ENCODE assay signal across 10 cellular contexts in the genomic region with DNA sequence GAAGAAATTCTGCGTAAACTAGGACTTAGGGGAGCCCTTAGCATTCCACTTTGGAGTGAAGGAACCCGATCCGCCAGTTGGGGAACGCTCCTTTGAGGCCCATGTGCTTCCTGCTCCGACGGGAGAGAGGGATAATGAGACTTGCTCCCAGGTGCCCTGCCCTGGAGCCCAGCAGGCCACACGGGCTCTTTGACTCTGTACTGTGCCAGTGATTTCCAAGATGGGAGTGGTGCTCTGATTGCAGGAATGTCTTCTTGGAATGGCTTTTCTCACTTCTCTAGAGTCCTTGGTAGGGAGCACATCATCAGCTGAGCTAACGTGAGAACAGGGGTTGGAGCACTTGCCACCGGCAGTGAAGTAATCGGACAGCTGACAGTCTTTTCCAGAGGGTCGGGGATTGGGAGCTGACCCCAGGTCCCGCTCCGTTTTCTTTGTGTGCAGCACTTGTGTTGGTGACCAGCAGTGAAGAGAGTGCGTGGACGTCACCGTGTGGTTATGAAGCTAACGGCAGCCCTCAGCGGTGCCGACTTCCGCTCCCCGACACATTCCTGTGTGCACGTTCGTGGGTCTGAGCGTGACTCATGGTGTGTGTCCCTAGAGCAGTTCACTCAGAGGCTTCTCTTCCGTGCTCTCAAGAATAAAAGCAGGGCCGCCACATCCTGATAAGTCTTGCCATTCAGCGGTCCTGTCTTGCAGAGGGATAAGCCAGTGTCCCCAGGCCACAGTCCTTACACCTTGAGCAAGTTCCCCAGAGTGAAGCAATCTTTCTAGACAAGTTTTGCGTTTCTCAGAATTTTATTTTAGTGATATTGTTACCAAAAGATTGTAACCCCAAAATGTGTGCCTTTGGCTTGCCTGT. TPM values are rescaled to one million over a fixed set of nuclear protein-coding genes. Genes with fewer than 3 reads are reported as not detected.
DNase-seq lines count a peak whose midpoint lies in the region; ATAC-seq and TF ChIP-seq lines count a peak whose summit lies in the region.
"Had no signal": no experiment of that assay in that cellular context is flagged by ENCODE, and none has a peak within 500 bp of the region (broad histone marks: within the 10 kb centered on the region; RNA-seq: fewer than 3 reads in every experiment).

No MANE protein-coding gene starts in this region.

- H3K27me3 ChIP-seq in lung (ENCODE audit: control insufficient read depth, insufficient read depth) (no peaks in the 10 kb centered on the region), tibial nerve (no peaks in the 10 kb centered on the region)

- H3K4me3 Mint-ChIP-seq in activated T-cell treated with anti-CD3 and anti-CD28 coated beads, Interleukin-2, amount 50 U/mL, for 4 hours: no peak overlapping the region

- no peaks in the 10 kb centered on the region for H3K9me3 Mint-ChIP-seq in activated T-cell treated with anti-CD3 and anti-CD28 coated beads, Interleukin-2, amount 50 U/mL, for 4 hours

- peaks cover 5 to 16% of the 10 kb centered on the region in 2 donors for H3K36me3 ChIP-seq in lung (ENCODE audit: control insufficient read depth in 2 of 2, insufficient read depth in 2 of 2, low read length in 2 of 2)
- peaks cover 0 to 32% (median 0%) of the 10 kb centered on the region in 3 donors for H3K36me3 ChIP-seq in tibial nerve

- H3K27ac ChIP-seq in lung (ENCODE audit: low read depth in 1 of 2, low read length in 1 of 2) (peak overlapping the region in 1 of 2 donors; percentile 73), tibial nerve (peak overlapping the region; percentile 15 to 67 (median 60))
- H3K27ac ChIP-seq: parathyroid adenoma had no signal

- TF ChIP-seq POLR2A in tibial nerve (IDR thresholded peaks at IDR 0.05): no peak

- H3K9me3 ChIP-seq in lung (ENCODE audit: control insufficient read depth in 2 of 2, insufficient read depth in 1 of 2, low read length in 1 of 2) (no peaks in the 10 kb centered on the region), tibial nerve (no peaks in the 10 kb centered on the region)

- TF ChIP-seq EP300 in tibial nerve (IDR thresholded peaks at IDR 0.05): peak in 1 of 2 donors; percentile 86

- peak; percentile 82 for DNase-seq in NCI-H460 (ENCODE audit: extremely low read depth, low read depth)
- DNase-seq in ecto neural progenitor cell (ENCODE audit: low spot score): peak; percentile 54
- peak; percentile 78 for DNase-seq in lung (ENCODE audit: low spot score)
- peak; percentile 74 to 82 for DNase-seq in tibial nerve (ENCODE audit: low spot score in 2 of 2)
- DNase-seq in putamen (ENCODE audit: low spot score): no peak
- no peak for DNase-seq in activated T-cell treated with anti-CD3 and anti-CD28 coated beads, Interleukin-2, amount 50 U/mL, for 4 hours

- no peaks in the 10 kb centered on the region for H3K27me3 Mint-ChIP-seq in activated T-cell treated with anti-CD3 and anti-CD28 coated beads, Interleukin-2, amount 50 U/mL, for 4 hours (ENCODE audit: low read depth)

- peaks cover 0 to 5% of the 10 kb centered on the region in 2 donors for H3K4me1 ChIP-seq in lung (ENCODE audit: control insufficient read depth in 2 of 2, insufficient read depth in 2 of 2, low read length in 2 of 2)
- H3K4me1 ChIP-seq in tibial nerve: peaks cover 0 to 57% (median 10%) of the 10 kb centered on the region in 4 donors
- H3K4me1 ChIP-seq: parathyroid adenoma had no signal

- H3K36me3 Mint-ChIP-seq in activated T-cell treated with anti-CD3 and anti-CD28 coated beads, Interleukin-2, amount 50 U/mL, for 4 hours (ENCODE audit: insufficient read depth): peaks cover 10% of the 10 kb centered on the region

- WGBS in lung, 2 donors: 53 to 74% methylated on average over 28 of the region's 28 CpGs
- 24 to 29% methylated on average over 26 to 28 of the region's 28 CpGs for WGBS in tibial nerve, 2 donors

- peak; percentile 87 for ATAC-seq in lung (ENCODE audit: insufficient read depth, low FRiP score)
- no peak for ATAC-seq in GM21717 (IDR thresholded peaks at IDR 0.05; ENCODE audit: unreplicated experiment)
- ATAC-seq in GM21576 (IDR thresholded peaks at IDR 0.05; ENCODE audit: unreplicated experiment): no peak
- no peak for ATAC-seq in activated T-cell treated with anti-CD3 and anti-CD28 coated beads, Interleukin-2, amount 50 U/mL, for 4 hours

- no peaks in the 10 kb centered on the region for H3K4me1 Mint-ChIP-seq in activated T-cell treated with anti-CD3 and anti-CD28 coated beads, Interleukin-2, amount 50 U/mL, for 4 hours (ENCODE audit: low read depth)

- H3K4me3 ChIP-seq in lung (no peak overlapping the region), tibial nerve (no peak overlapping the region)

- TF ChIP-seq CTCF in lung (IDR thresholded peaks at IDR 0.05; ENCODE audit: control extremely low read depth, extremely low read depth) (no peak), tibial nerve (IDR thresholded peaks at IDR 0.05) (peak in 4 of 5 experiments; percentile 32 to 69 (median 52))

RNA-seq across cellular contexts. Expression of a gene that starts 25.6 kb away (rescaled TPM):
- total RNA-seq in NCI-H460 (2014; rRNA removed; shearing (Covaris generic)): 60.6 and 63.0 TPM in 2 replicates
- 39.0 and 39.2 TPM in 2 replicates for polyA plus RNA-seq in NCI-H460 (2014; cell fraction: nucleus; rRNA removed)
- total RNA-seq in lung: 10 to 100 TPM; 47.1 to 60.0 TPM
- polyA plus RNA-seq in lung: 10 to 100 TPM; 23.3 to 28.3 TPM
- 100 to 1,000 TPM in 1 of 4 donors, 10 to 100 TPM in 3; 58.0 to 105 (median 78.6) TPM for total RNA-seq in tibial nerve
- 10 to 100 TPM; 37.1 to 38.8 (median 38.2) TPM for total RNA-seq in activated T-cell treated with anti-CD3 and anti-CD28 coated beads, Interleukin-2, amount 50 U/mL, for 4 hours

RNA-seq across cellular contexts. Expression of a gene that starts 35.9 kb away (rescaled TPM):
- total RNA-seq in NCI-H460 (2014; rRNA removed; shearing (Covaris generic)): not detected in 2 replicates
- polyA plus RNA-seq in NCI-H460 (2014; cell fraction: nucleus; rRNA removed): not detected in 2 replicates
- total RNA-seq in lung (not detected), tibial nerve (not detected)
- under 1 TPM; 0.13 to 0.16 TPM for polyA plus RNA-seq in lung
- not detected for total RNA-seq in activated T-cell treated with anti-CD3 and anti-CD28 coated beads, Interleukin-2, amount 50 U/mL, for 4 hours
- total RNA-seq: activated CD8-positive, alpha-beta memory T cell treated with anti-CD3 and anti-CD28 coated beads for 36 hours had no signal

Comparison
In these comparisons a context has a peak if more than half of its experiments do, and no peak if none do; other contexts are left out.
1. DNase-seq: peak in NCI-H460 (single experiment), ecto neural progenitor cell (single experiment), lung (single experiment) and tibial nerve (2 of 2); none in putamen (single experiment) and activated T-cell treated with anti-CD3 and anti-CD28 coated beads, Interleukin-2, amount 50 U/mL, for 4 hours (single experiment).